ENCODE assay signal across 1 cellular context in genomic region chr11:66559141-66559861, GRCh38.
TF ChIP-seq lines count a peak whose summit lies in the region.

No MANE protein-coding gene starts in this region.

TF ChIP-seq in GM23338, 12 proteins besides CTCF, POLR2A, EP300 and RAD21 (continued from another document):
- no peak for TF ChIP-seq ZNF462 (CRISPR knock-in tag; IDR thresholded peaks at IDR 0.05)
- TF ChIP-seq JUNB (IDR thresholded peaks at IDR 0.05; ENCODE audit: unreplicated experiment): no peak
- TF ChIP-seq STAT1 (IDR thresholded peaks at IDR 0.05; ENCODE audit: unreplicated experiment): no peak
- no peak for TF ChIP-seq NANOG (IDR thresholded peaks at IDR 0.05; ENCODE audit: borderline replicate concordance)
- TF ChIP-seq ZNF331 (CRISPR knock-in tag; IDR thresholded peaks at IDR 0.05; ENCODE audit: low read depth): no peak
- TF ChIP-seq REST (IDR thresholded peaks at IDR 0.05; ENCODE audit: unreplicated experiment): no peak
- no peak for TF ChIP-seq CREB1 (CRISPR knock-in tag; IDR thresholded peaks at IDR 0.05; ENCODE audit: low read depth)
- no peak for TF ChIP-seq ETS1 (IDR thresholded peaks at IDR 0.05)
